ENCODE assay signal across 1 cellular context in the genomic region with DNA sequence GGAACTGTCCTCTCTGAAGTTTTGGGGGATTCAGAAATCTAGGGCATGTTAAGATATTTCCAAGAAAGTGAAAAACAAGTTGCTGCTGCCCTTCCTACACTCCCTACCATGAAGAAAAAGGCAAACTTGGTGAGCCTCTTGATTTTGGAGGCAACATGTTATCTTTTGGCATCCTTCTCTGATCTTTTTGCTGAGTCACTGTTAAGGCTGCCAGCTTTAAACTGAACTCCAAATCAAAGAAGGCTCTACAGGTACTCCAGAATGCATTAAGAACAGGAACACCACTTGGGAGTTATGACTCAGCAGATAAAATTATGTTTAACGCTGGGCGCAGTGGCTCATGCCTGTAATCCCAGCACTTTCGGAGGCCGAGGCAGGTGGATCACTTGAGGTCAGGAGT.
A peak's percentile ranks its signal among the peaks of the same experiment; 100 is the strongest.
TF ChIP-seq lines count a peak whose summit lies in the region.

No MANE protein-coding gene starts in this region.

TF ChIP-seq in A549, 52 proteins besides CTCF, POLR2A, EP300 and RAD21 (continued from another document):
- TF ChIP-seq NFE2L2 (conservative IDR thresholded peaks at IDR 0.05; ENCODE audit: low read length) (peak; percentile 91), PHF8 (IDR thresholded peaks at IDR 0.05; ENCODE audit: borderline replicate concordance, low read depth) (no peak)
